Comparison of ENCODE assay signal across 12 cellular contexts in genomic region chr5:172636279-172637050, GRCh38. TPM values are rescaled to one million over a fixed set of nuclear protein-coding genes. Genes with fewer than 3 reads are reported as not detected.
DNase-seq lines count a peak whose midpoint lies in the region; ATAC-seq and TF ChIP-seq lines count a peak whose summit lies in the region.
"Had no signal": no experiment of that assay in that cellular context is flagged by ENCODE, and none has a peak within 500 bp of the region (broad histone marks: within the 10 kb centered on the region; RNA-seq: fewer than 3 reads in every experiment).

No MANE protein-coding gene starts in this region.

- peak overlapping the region; percentile 66 for H2AFZ ChIP-seq in GM23338

- H3K4me2 ChIP-seq in BLaER1: peak overlapping the region; percentile 62
- no peak overlapping the region for H3K4me2 ChIP-seq in GM23338

- H3K4me3 ChIP-seq in BLaER1: no peak overlapping the region
- H3K4me3 ChIP-seq in GM23338: no peak overlapping the region
- H3K4me3 ChIP-seq in duodenal mucosa (ENCODE audit: low read depth in 1 of 2, low read length in 2 of 2): peak overlapping the region in 1 of 2 donors; percentile 23
- no peak overlapping the region for H3K4me3 ChIP-seq in rectal smooth muscle tissue (ENCODE audit: low read length)

- H3K9me3 ChIP-seq in BLaER1: no peaks in the 10 kb centered on the region
- no peaks in the 10 kb centered on the region for H3K9me3 ChIP-seq in duodenal mucosa (ENCODE audit: control insufficient read depth in 1 of 2, low read length in 2 of 2)

- H3K9ac ChIP-seq in BLaER1: no peak overlapping the region
- H3K9ac ChIP-seq in duodenal mucosa (ENCODE audit: low read depth in 1 of 2, low read length in 2 of 2): peak overlapping the region; percentile 12 to 40
- no peak overlapping the region for H3K9ac ChIP-seq in rectal smooth muscle tissue (ENCODE audit: low read length)

- H3K27ac Mint-ChIP-seq in GM23338: no peak overlapping the region
- H3K27ac Mint-ChIP-seq: B cell had no signal

- no peak overlapping the region for H3K27ac ChIP-seq in BLaER1
- no peak overlapping the region for H3K27ac ChIP-seq in GM23338 (ENCODE audit: low read depth)
- no peak overlapping the region for H3K27ac ChIP-seq in duodenal mucosa (ENCODE audit: low read depth, low read length)
- H3K27ac ChIP-seq in rectal smooth muscle tissue (ENCODE audit: low read depth, low read length): peak overlapping the region; percentile 45

- DNase-seq in GM23338 (ENCODE audit: low spot score): no peak
- DNase-seq in HCEC 1CT: no peak
- no peak for DNase-seq in effector CD8-positive, alpha-beta T cell (lab: John Stamatoyannopoulos, UW)
- DNase-seq: NCI-H1930, NCI-H82 had no signal

- peaks cover 22% of the 10 kb centered on the region for H3K27me3 Mint-ChIP-seq in GM23338 (ENCODE audit: insufficient read depth, low read depth, poor library complexity)

- no peak for TF ChIP-seq CTCF in GM23338 (conservative IDR thresholded peaks at IDR 0.05; ENCODE audit: low read depth in 2 of 2)

- H3K27me3 ChIP-seq in BLaER1 (no peaks in the 10 kb centered on the region), GM23338 (ENCODE audit: insufficient read depth) (peaks cover 13% of the 10 kb centered on the region; the same call in 1 of the 2 replicates), duodenal mucosa (ENCODE audit: control insufficient read depth in 1 of 2, insufficient read depth in 2 of 2, low read length in 2 of 2) (no peaks in the 10 kb centered on the region), rectal smooth muscle tissue (ENCODE audit: control insufficient read depth, insufficient read depth, low read length) (no peaks in the 10 kb centered on the region)

- H3K4me3 Mint-ChIP-seq in GM23338: no peak overlapping the region
- H3K4me3 Mint-ChIP-seq: B cell had no signal

- ATAC-seq in GM23338 (no peak), GM21737 (IDR thresholded peaks at IDR 0.05; ENCODE audit: unreplicated experiment) (no peak)
- ATAC-seq: HepG2, Panc1 had no signal

- peaks cover 5% of the 10 kb centered on the region; the same call in 1 of the 2 replicates for H3F3A ChIP-seq in GM23338 (replicated peaks; ENCODE audit: low read depth)

- H3K36me3 ChIP-seq in BLaER1: no peaks in the 10 kb centered on the region
- H3K36me3 ChIP-seq in GM23338 (ENCODE audit: insufficient read depth): no peaks in the 10 kb centered on the region
- no peaks in the 10 kb centered on the region for H3K36me3 ChIP-seq in duodenal mucosa (ENCODE audit: control insufficient read depth in 1 of 2, insufficient read depth in 2 of 2, low read length in 2 of 2)
- no peaks in the 10 kb centered on the region for H3K36me3 ChIP-seq in rectal smooth muscle tissue (ENCODE audit: control insufficient read depth, insufficient read depth, low read length)

- no peaks in the 10 kb centered on the region for H3K36me3 Mint-ChIP-seq in GM23338 (ENCODE audit: low read depth)

- no peaks in the 10 kb centered on the region for H3K9me3 Mint-ChIP-seq in GM23338

- H3K4me1 Mint-ChIP-seq in GM23338: peaks cover 19% of the 10 kb centered on the region

- no peaks in the 10 kb centered on the region for H3K9me2 ChIP-seq in GM23338 (ENCODE audit: insufficient read depth)

- no peaks in the 10 kb centered on the region for H4K20me1 ChIP-seq in BLaER1
- H4K20me1 ChIP-seq in GM23338 (replicated peaks; ENCODE audit: insufficient read depth): no peaks in the 10 kb centered on the region

- no peaks in the 10 kb centered on the region for H3K79me2 ChIP-seq in GM23338 (replicated peaks; ENCODE audit: insufficient read depth)

- H3K4me1 ChIP-seq in BLaER1 (peaks cover 53% of the 10 kb centered on the region), GM23338 (ENCODE audit: insufficient read depth) (peaks cover 23% of the 10 kb centered on the region), duodenal mucosa (ENCODE audit: control insufficient read depth in 1 of 2, insufficient read depth in 2 of 2, low read length in 2 of 2) (peaks cover 18 to 29% of the 10 kb centered on the region in 2 donors), rectal smooth muscle tissue (ENCODE audit: control insufficient read depth, insufficient read depth, low read length) (peaks cover 6% of the 10 kb centered on the region)

TF ChIP-seq in GM23338, 12 proteins besides CTCF, POLR2A, EP300 and RAD21 (continues in another document):
- TF ChIP-seq EZH2phosphoT487 (IDR thresholded peaks at IDR 0.05; ENCODE audit: unreplicated experiment): no peak
- TF ChIP-seq ZNF462 (CRISPR knock-in tag; IDR thresholded peaks at IDR 0.05): no peak
- no peak for TF ChIP-seq ZNF331 (CRISPR knock-in tag; IDR thresholded peaks at IDR 0.05; ENCODE audit: low read depth)
- TF ChIP-seq CREB1 (CRISPR knock-in tag; IDR thresholded peaks at IDR 0.05; ENCODE audit: low read depth): no peak
- TF ChIP-seq EZH2 (IDR thresholded peaks at IDR 0.05; ENCODE audit: low read depth, unreplicated experiment): no peak
- TF ChIP-seq POLR2AphosphoS5 (IDR thresholded peaks at IDR 0.05; ENCODE audit: low read depth): no peak
- TF ChIP-seq JUNB (IDR thresholded peaks at IDR 0.05; ENCODE audit: unreplicated experiment): no peak
- no peak for TF ChIP-seq ZNF114 (CRISPR knock-in tag; IDR thresholded peaks at IDR 0.05)
- TF ChIP-seq NANOG (IDR thresholded peaks at IDR 0.05; ENCODE audit: borderline replicate concordance): no peak

RNA-seq across cellular contexts. Expression of gene NEURL1B, which starts 4.6 kb away (rescaled TPM):
- total RNA-seq in GM23338 (2014; rRNA removed; shearing (Covaris generic)): 11.4 and 13.3 TPM in 2 replicates
- 1.9 and 2.1 TPM in 2 replicates for polyA plus RNA-seq in GM23338 (2016; fragmentation: Nextera tagmentation; extraction: Ambion mirVana)

Comparison
In these comparisons a context has a peak if more than half of its experiments do, and no peak if none do; other contexts are left out.
1. H3K9ac ChIP-seq: peak in duodenal mucosa (2 of 2); none in BLaER1 (single experiment) and rectal smooth muscle tissue (single experiment).